Comparison of ENCODE assay signal across 7 cellular contexts in the genomic region with DNA sequence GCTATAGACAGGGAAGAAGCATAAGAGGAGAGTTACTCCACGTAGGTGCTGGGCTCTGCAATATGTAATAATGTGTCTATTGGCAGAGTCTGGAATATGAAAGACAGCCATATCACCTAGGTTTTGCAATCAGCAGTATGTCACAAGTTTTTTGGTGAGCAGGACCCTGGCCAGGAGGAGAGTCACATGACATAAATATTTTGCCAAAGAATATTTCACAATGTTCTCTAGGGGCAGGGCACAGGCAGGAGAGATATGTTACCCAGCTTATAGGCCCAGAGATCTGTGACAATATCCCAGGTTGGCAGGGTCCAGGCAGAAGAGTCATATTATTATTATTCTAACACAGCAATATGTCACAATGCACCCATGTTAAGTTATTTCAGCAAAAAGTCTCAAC.
DNase-seq lines count a peak whose midpoint lies in the region; ATAC-seq and TF ChIP-seq lines count a peak whose summit lies in the region.
"Not testable (repeated sequence)": the region's sequence is repeated elsewhere in the genome, so short reads cannot be mapped to it uniquely, and the experiment has no call there.

No MANE protein-coding gene starts in this region.

- H3K4me1 ChIP-seq in RWPE2 (ENCODE audit: insufficient read depth, poor library complexity, severe bottlenecking); body of pancreas; gastrocnemius medialis: not testable (repeated sequence)

- ATAC-seq in RWPE2 (ENCODE audit: low read depth) (0 out of 3 replicates have a peak, but pooled peaks have one; percentile 27), body of pancreas (peak; percentile 87), Right ventricle myocardium inferior (peak; percentile 48), Right ventricle myocardium superior (ENCODE audit: poor library complexity) (peak; percentile 79), left ventricle myocardium superior (peak; percentile 80), left lobe of liver (peak; percentile 80), gastrocnemius medialis (peak; percentile 88 to 89)

- no CpG with 5 or more reads among the region's 1 CpG for WGBS in body of pancreas, 2 donors

- not testable (repeated sequence) for H3K27ac ChIP-seq in RWPE2 (ENCODE audit: poor library complexity, severe bottlenecking); body of pancreas; gastrocnemius medialis

- not testable (repeated sequence) for TF ChIP-seq CTCF in RWPE2 (IDR thresholded peaks at IDR 0.05; ENCODE audit: poor library complexity, severe bottlenecking); body of pancreas (IDR thresholded peaks at IDR 0.05); gastrocnemius medialis (IDR thresholded peaks at IDR 0.05 in 4 of 5, conservative IDR thresholded peaks at IDR 0.05 in 1 of 5)

- H3K36me3 ChIP-seq in RWPE2 (ENCODE audit: low read depth); body of pancreas (replicated peaks in 1 of 2; ENCODE audit: insufficient read depth in 1 of 2, low read depth in 2 of 2); gastrocnemius medialis: not testable (repeated sequence)

- H3K9me3 ChIP-seq in RWPE2 (ENCODE audit: severe bottlenecking); body of pancreas; gastrocnemius medialis: not testable (repeated sequence)

- in situ Hi-C loops in gastrocnemius medialis (cut with MboI; ENCODE audit: low sequenced_read_pairs in 4 of 4), result not testable (repeated sequence)

- intact Hi-C loops in body of pancreas (cut with DNase I); Right ventricle myocardium inferior (cut with DNase I); Right ventricle myocardium superior (cut with DNase I); left ventricle myocardium superior (cut with micrococcal nuclease); gastrocnemius medialis (cut with DNase I; ENCODE audit: low total_unique reads): not testable (repeated sequence)

- not testable (repeated sequence) for H3K27me3 ChIP-seq in RWPE2 (ENCODE audit: insufficient read depth, poor library complexity, severe bottlenecking); body of pancreas; gastrocnemius medialis

- not testable (repeated sequence) for TF ChIP-seq POLR2A in body of pancreas (IDR thresholded peaks at IDR 0.05); gastrocnemius medialis (IDR thresholded peaks at IDR 0.05)

- H3K4me3 ChIP-seq in RWPE2 (ENCODE audit: severe bottlenecking); body of pancreas; gastrocnemius medialis: not testable (repeated sequence)

- not testable (repeated sequence) for DNase-seq in RWPE2 (ENCODE audit: low spot score); body of pancreas; Right ventricle myocardium inferior (ENCODE audit: missing footprints); Right ventricle myocardium superior; left ventricle myocardium superior; left lobe of liver (ENCODE audit: low spot score); gastrocnemius medialis

Comparison
In these comparisons a context has a peak if more than half of its experiments do, and no peak if none do; other contexts are left out.
1. ATAC-seq: peak in every context shown above with its lines; median percentile 88 in gastrocnemius medialis; 87 in body of pancreas; 80 in left ventricle myocardium superior; 80 in left lobe of liver; 79 in Right ventricle myocardium superior; 48 in Right ventricle myocardium inferior; 27 in RWPE2.